Comparison of ENCODE assay signal across 12 cellular contexts in the genomic region with DNA sequence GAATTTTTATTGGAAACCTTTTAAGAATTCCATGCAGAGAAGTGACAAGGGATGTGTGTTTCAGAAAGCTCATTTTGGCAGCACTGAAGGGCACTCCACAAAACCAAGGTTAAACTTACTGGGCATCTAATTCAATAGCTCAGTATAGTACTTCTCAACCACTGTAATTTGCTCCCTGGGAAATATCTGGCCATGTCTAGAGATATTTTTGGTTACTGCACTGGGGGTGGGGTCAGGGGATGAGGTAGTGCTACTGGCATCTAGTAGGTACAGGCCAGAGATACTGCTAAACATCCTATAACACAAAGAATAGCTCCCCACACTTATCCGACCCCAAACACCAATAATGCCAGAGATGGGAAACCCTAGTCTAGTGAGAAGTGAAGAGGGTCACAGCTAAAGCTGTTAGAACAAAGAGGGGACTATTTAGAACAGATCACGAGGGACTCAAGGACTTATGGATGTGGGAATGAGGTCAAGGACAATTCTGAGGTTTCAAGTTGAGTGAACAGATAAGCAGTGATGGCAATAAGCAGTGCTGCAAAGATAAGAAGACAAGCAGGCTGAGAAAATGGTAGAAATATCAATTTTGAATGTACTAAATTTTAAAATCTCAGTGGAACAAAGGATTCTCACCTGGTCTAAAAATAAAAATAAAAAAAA.
"Had no signal": no experiment of that assay in that cellular context is flagged by ENCODE, and none has a peak within 500 bp of the region (broad histone marks: within the 10 kb centered on the region; RNA-seq: fewer than 3 reads in every experiment).

No MANE protein-coding gene starts in this region.

- H3K27me3 Mint-ChIP-seq: naive thymus-derived CD8-positive, alpha-beta T cell had no signal

- H3K27ac Mint-ChIP-seq: stimulated activated effector memory CD8-positive, alpha-beta T cell treated with anti-CD3 and anti-CD28 coated beads, Interleukin-12 subunit alpha, Interleukin-12 subunit beta, amount 100 ng/mL, for 72 hours; T-helper 2 cell treated with Interferon-gamma antibody and Interleukin-4, amounts not matched to agents 5 μg/mL and 100 μg/mL, for 36 hours had no signal

- DNase-seq: activated effector memory CD4-positive, alpha-beta T cell treated with Interleukin-2 at 50 U/mL for 16 hours; hypothalamus; mucosa of descending colon; naive thymus-derived CD8-positive, alpha-beta T cell; pancreas; SIG-M5 had no signal

- H3K27ac ChIP-seq: pancreas, skin epidermis, tibial nerve had no signal

- H3K27me3 ChIP-seq: pancreas, tibial nerve had no signal

- H3K4me3 Mint-ChIP-seq: stimulated activated effector memory CD8-positive, alpha-beta T cell treated with anti-CD3 and anti-CD28 coated beads, Interleukin-12 subunit alpha, Interleukin-12 subunit beta, amount 100 ng/mL, for 72 hours; T-helper 2 cell treated with Interferon-gamma antibody and Interleukin-4, amounts not matched to agents 5 μg/mL and 100 μg/mL, for 36 hours had no signal

- H3K9me3 ChIP-seq: mucosa of descending colon, pancreas, tibial nerve had no signal

- H3K4me3 ChIP-seq: lung, mucosa of descending colon, pancreas, skin epidermis, tibial nerve had no signal

- ATAC-seq: activated CD4-positive, CD25-positive, alpha-beta regulatory T cell treated with anti-CD3 and anti-CD28 coated beads, Interleukin-2, amount 50 U/mL, for 24 hours; mucosa of descending colon; naive thymus-derived CD8-positive, alpha-beta T cell; pancreas; stimulated activated effector memory CD8-positive, alpha-beta T cell treated with anti-CD3 and anti-CD28 coated beads, Interleukin-12 subunit alpha, Interleukin-12 subunit beta, amount 100 ng/mL, for 72 hours had no signal

- H3K9me3 Mint-ChIP-seq: naive thymus-derived CD8-positive, alpha-beta T cell; stimulated activated effector memory CD8-positive, alpha-beta T cell treated with anti-CD3 and anti-CD28 coated beads, Interleukin-12 subunit alpha, Interleukin-12 subunit beta, amount 100 ng/mL, for 72 hours; T-helper 2 cell treated with Interferon-gamma antibody and Interleukin-4, amounts not matched to agents 5 μg/mL and 100 μg/mL, for 36 hours had no signal
